ENCODE assay signal across 12 cellular contexts in the genomic region with DNA sequence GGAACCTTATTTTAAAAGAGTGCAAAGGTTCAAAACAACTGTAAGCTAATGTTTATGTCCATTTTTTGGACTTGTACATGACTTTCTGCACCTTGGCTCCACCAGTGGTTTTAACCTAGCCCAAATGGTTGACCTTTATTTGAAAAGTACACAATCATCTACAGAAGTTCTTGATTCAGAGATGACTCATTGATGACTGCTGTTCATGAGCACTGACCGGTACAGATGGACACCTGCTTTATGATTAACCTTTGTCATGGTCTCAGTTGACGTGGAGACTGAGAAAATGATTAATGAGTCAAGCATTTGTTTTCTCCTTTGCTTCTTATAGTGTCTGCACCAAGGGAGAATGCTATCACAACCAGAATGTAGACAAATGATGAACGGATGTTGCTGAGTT. TPM values are rescaled to one million over a fixed set of nuclear protein-coding genes. Genes with fewer than 3 reads are reported as not detected.
A peak's percentile ranks its signal among the peaks of the same experiment; 100 is the strongest.
DNase-seq lines count a peak whose midpoint lies in the region; ATAC-seq, FAIRE-seq and TF ChIP-seq lines count a peak whose summit lies in the region.
"Had no signal": no experiment of that assay in that cellular context is flagged by ENCODE, and none has a peak within 500 bp of the region (broad histone marks: within the 10 kb centered on the region; RNA-seq: fewer than 3 reads in every experiment).

No MANE protein-coding gene starts in this region.

- H3K79me2 ChIP-seq in HepG2 (ENCODE audit: insufficient read depth, low read length), result no peaks in the 10 kb centered on the region

- peaks cover 46% of the 10 kb centered on the region for H3K4me1 ChIP-seq in HepG2 (ENCODE audit: insufficient read depth, low read length)

- ATAC-seq in GM19035 (IDR thresholded peaks at IDR 0.05; ENCODE audit: unreplicated experiment), result peak; percentile 88
- peak; percentile 84 for ATAC-seq in HG02763 (IDR thresholded peaks at IDR 0.05; ENCODE audit: unreplicated experiment)
- ATAC-seq in HepG2, result peak; percentile 98
- no peak for ATAC-seq in GM21723 (IDR thresholded peaks at IDR 0.05; ENCODE audit: unreplicated experiment)

- H3K27me3 ChIP-seq in HepG2 (ENCODE audit: control insufficient read depth in 1 of 2, insufficient read depth in 2 of 2, low read length in 2 of 2), result no peaks in the 10 kb centered on the region

- TF ChIP-seq EP300 in HepG2 (IDR thresholded peaks at IDR 0.05; ENCODE audit: low read depth in 2 of 2, low read length in 2 of 2) (peak in 1 of 2 experiments; percentile 72; a peak in 2 of 4 replicates), HepG2 (CRISPR knock-in tag; IDR thresholded peaks at IDR 0.05; ENCODE audit: borderline replicate concordance) (no peak; the same call in 1 of the 2 replicates)

- no peak for TF ChIP-seq POLR2A in HepG2 (IDR thresholded peaks at IDR 0.05; ENCODE audit: insufficient read depth in 1 of 2, low read depth in 2 of 2, low read length in 2 of 2)

- no TSS peak for BruUV-seq in HepG2 (replicated peaks; lab: Mats Ljungman, UMichigan)

- 0% methylated on average over 3 of the region's 3 CpGs for whole genome bisulfite sequencing in HepG2 (ENCODE audit: low lambda C conversion rate)

- H4K20me1 ChIP-seq in HepG2 (ENCODE audit: insufficient read depth, low read length), result no peaks in the 10 kb centered on the region

- H3K36me3 ChIP-seq in HepG2 (replicated peaks in 1 of 2; ENCODE audit: control insufficient read depth in 1 of 2, insufficient read depth in 2 of 2, low read length in 2 of 2), result no peaks in the 10 kb centered on the region

- in situ Hi-C loops in HepG2 (cut with HindIII; ENCODE audit: extremely low pct_ligation_motif_present, low pct_unique_long_range_greater_than_20kb), result no loop called here

- peak overlapping the region in 1 of 3 experiments; percentile 9; a peak in 1 of 6 replicates for H3K4me3 ChIP-seq in HepG2 (replicated peaks in 1 of 3; ENCODE audit: insufficient read depth in 1 of 3, low read depth in 2 of 3, low read length in 3 of 3)

- peak overlapping the region; percentile 45 for H3K27ac ChIP-seq in HepG2 (ENCODE audit: extremely low read length, insufficient read depth, low read length)

- intact Hi-C loops in HepG2 (cut with micrococcal nuclease; ENCODE audit: unreplicated experiment), result loop anchor here (5.0 kb wide), 1 partner anchor 56 kb away; the partner anchor contains the start of gene PTER

- H3K9ac ChIP-seq in HepG2 (ENCODE audit: insufficient read depth, low read depth, low read length), result no peak overlapping the region

- CTCF ChIA-PET in HepG2 (lab: Yijun Ruan, JAX; ENCODE audit: low intra/inter-chr PET ratio, low total read pairs), result no interaction called here

- H3K4me2 ChIP-seq in HepG2 (ENCODE audit: low read depth, low read length), result peak overlapping the region; percentile 56

- FAIRE-seq in HepG2 (lab: Jason Lieb, UNC), result peak; percentile 77

- H3K9me3 ChIP-seq in HepG2 (ENCODE audit: low read length), result no peaks in the 10 kb centered on the region

- TF ChIP-seq CTCF in HepG2 (CRISPR knock-in tag; IDR thresholded peaks at IDR 0.05), result no peak

- POLR2A ChIA-PET in HepG2 (lab: Yijun Ruan, JAX), result no interaction called here

- no peak for TF ChIP-seq RAD21 in HepG2 (CRISPR knock-in tag; IDR thresholded peaks at IDR 0.05)

- H2AFZ ChIP-seq in HepG2 (ENCODE audit: low read length), result no peak overlapping the region

- DNase-seq in LoVo (ENCODE audit: low spot score) (peak; percentile 39), HepG2 (ENCODE audit: low spot score) (peak; percentile 86), NCI-H1092 (lab: John Stamatoyannopoulos, UW) (no peak), GF-D8 (lab: John Stamatoyannopoulos, UW) (no peak)
- DNase-seq in activated T-cell treated with anti-CD3 and anti-CD28 coated beads, Interleukin-2, amount 50 U/mL, for 1 hour, result no peak
- DNase-seq: activated CD4-positive, alpha-beta memory T cell treated with anti-CD3 and anti-CD28 coated beads, Interleukin-2, amount 10 ng/mL, durations not matched to agents 7 days and 5 days; cerebellar nuclear complex; IMR-90; kidney had no signal

TF ChIP-seq in HepG2, 621 proteins besides CTCF, POLR2A, EP300 and RAD21 (continues in another document):
- TF ChIP-seq ZBTB21 (CRISPR knock-in tag; IDR thresholded peaks at IDR 0.05) (peak; percentile 75), CENPT (CRISPR knock-in tag; IDR thresholded peaks at IDR 0.05; ENCODE audit: low read depth) (no peak), ZSCAN30 (CRISPR knock-in tag; IDR thresholded peaks at IDR 0.05) (no peak), CREB1 (IDR thresholded peaks at IDR 0.05) (peak; percentile 82), CREB1 (CRISPR knock-in tag; IDR thresholded peaks at IDR 0.05) (peak; percentile 70; the same call in 1 of the 2 replicates), ZNF296 (CRISPR knock-in tag; conservative IDR thresholded peaks at IDR 0.05) (no peak), EED (CRISPR knock-in tag; IDR thresholded peaks at IDR 0.05) (no peak), FOXA1 (IDR thresholded peaks at IDR 0.05) (no peak), FOXA1 (CRISPR knock-in tag; IDR thresholded peaks at IDR 0.05) (0 out of 2 replicates have a peak, but pooled peaks have one; percentile 30), GATAD2A (CRISPR knock-in tag; IDR thresholded peaks at IDR 0.05) (peak; percentile 65), ZBTB49 (CRISPR knock-in tag; IDR thresholded peaks at IDR 0.05; ENCODE audit: borderline replicate concordance) (no peak), NONO (IDR thresholded peaks at IDR 0.05) (no peak), NONO (CRISPR knock-in tag; conservative IDR thresholded peaks at IDR 0.05) (no peak), ZNF775 (CRISPR knock-in tag; IDR thresholded peaks at IDR 0.05; ENCODE audit: borderline replicate concordance) (no peak), DR1 (CRISPR knock-in tag; IDR thresholded peaks at IDR 0.05) (no peak), ZNF101 (CRISPR knock-in tag; IDR thresholded peaks at IDR 0.05; ENCODE audit: borderline replicate concordance, low read depth) (no peak), ZNF75D (CRISPR knock-in tag; IDR thresholded peaks at IDR 0.05; ENCODE audit: borderline replicate concordance) (no peak)
- TF ChIP-seq, protein P1, sequence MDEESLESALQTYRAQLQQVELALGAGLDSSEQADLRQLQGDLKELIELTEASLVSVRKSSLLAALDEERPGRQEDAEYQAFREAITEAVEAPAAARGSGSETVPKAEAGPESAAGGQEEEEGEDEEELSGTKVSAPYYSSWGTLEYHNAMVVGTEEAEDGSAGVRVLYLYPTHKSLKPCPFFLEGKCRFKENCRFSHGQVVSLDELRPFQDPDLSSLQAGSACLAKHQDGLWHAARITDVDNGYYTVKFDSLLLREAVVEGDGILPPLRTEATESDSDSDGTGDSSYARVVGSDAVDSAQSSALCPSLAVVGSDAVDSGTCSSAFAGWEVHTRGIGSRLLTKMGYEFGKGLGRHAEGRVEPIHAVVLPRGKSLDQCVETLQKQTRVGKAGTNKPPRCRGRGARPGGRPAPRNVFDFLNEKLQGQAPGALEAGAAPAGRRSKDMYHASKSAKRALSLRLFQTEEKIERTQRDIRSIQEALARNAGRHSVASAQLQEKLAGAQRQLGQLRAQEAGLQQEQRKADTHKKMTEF (CRISPR knock-in tag; IDR thresholded peaks at IDR 0.05), result peak; percentile 53; the same call in 1 of the 2 replicates

RNA-seq across cellular contexts. Expression of gene PTER, which starts 55.7 kb away (rescaled TPM):
- total RNA-seq in HepG2 (2016; rRNA removed; fragmentation: Illumina TruSeq; extraction: Trizol), result 6.1 and 8.6 TPM in 2 replicates
- total RNA-seq in HepG2 (2016; cell fraction: cytosol; rRNA removed; fragmentation: Illumina TruSeq; extraction: Trizol; ENCODE audit: low read depth), result 2.1 and 2.7 TPM in 2 replicates
- 4.5 and 8.9 TPM in 2 replicates for total RNA-seq in HepG2 (2016; cell fraction: insoluble cytoplasmic fraction; rRNA removed; fragmentation: Illumina TruSeq; extraction: Trizol)
- 2.4 and 2.9 TPM in 2 replicates for total RNA-seq in HepG2 (2016; cell fraction: membrane; rRNA removed; fragmentation: Illumina TruSeq; extraction: Trizol)
- 5.4 and 5.8 TPM in 2 replicates for total RNA-seq in HepG2 (2016; cell fraction: nucleus; rRNA removed; fragmentation: Illumina TruSeq; extraction: Trizol)
- polyA plus RNA-seq in HepG2 (2011; rRNA removed), result 4.4 and 6.6 TPM in 2 replicates
- 2.8 and 4.0 TPM in 2 replicates for polyA plus RNA-seq in HepG2 (2011; cell fraction: cytosol; rRNA removed)
- polyA plus RNA-seq in HepG2 (2011; cell fraction: nucleus; rRNA removed), result 1.6 and 2.5 TPM in 2 replicates
- polyA plus RNA-seq in HepG2 (2012), result 3.7 and 6.4 TPM in 2 replicates
- 0.19 and 0.31 TPM in 2 replicates for polyA plus RNA-seq in HepG2 (2016; cell fraction: cytosol; fragmentation: Illumina TruSeq; extraction: Trizol; ENCODE audit: low read depth)
- polyA plus RNA-seq in HepG2 (2016; cell fraction: insoluble cytoplasmic fraction; fragmentation: Illumina TruSeq; extraction: Trizol; ENCODE audit: low read depth), result 6.5 and 8.7 TPM in 2 replicates
- polyA plus RNA-seq in HepG2 (2016; cell fraction: membrane; fragmentation: Illumina TruSeq; extraction: Trizol; ENCODE audit: low read depth), result 0.84 and 1.0 TPM in 2 replicates
- polyA plus RNA-seq in HepG2 (2016; cell fraction: nucleus; fragmentation: Illumina TruSeq; extraction: Trizol; ENCODE audit: insufficient read depth, low read depth), result 3.5 and 3.7 TPM in 2 replicates
- polyA minus RNA-seq in HepG2 (2011; rRNA and poly(A)+ RNA removed; ENCODE audit: low replicate concordance), result 3.1 and 14.0 TPM in 2 replicates
- 6.1 and 7.5 TPM in 2 replicates for polyA minus RNA-seq in HepG2 (2011; cell fraction: cytosol; rRNA and poly(A)+ RNA removed)
- polyA minus RNA-seq in HepG2 (2011; cell fraction: nucleus; rRNA and poly(A)+ RNA removed), result 9.1 and 10.9 TPM in 2 replicates

Comparison
In these comparisons a context has a peak if more than half of its experiments do, and no peak if none do; other contexts are left out.
1. DNase-seq: peak in LoVo (single experiment) and HepG2 (single experiment); none in NCI-H1092 (single experiment), GF-D8 (single experiment) and activated T-cell treated with anti-CD3 and anti-CD28 coated beads, Interleukin-2, amount 50 U/mL, for 1 hour (single experiment).